18 cellular contexts compared by ENCODE assay signal in the genomic region with DNA sequence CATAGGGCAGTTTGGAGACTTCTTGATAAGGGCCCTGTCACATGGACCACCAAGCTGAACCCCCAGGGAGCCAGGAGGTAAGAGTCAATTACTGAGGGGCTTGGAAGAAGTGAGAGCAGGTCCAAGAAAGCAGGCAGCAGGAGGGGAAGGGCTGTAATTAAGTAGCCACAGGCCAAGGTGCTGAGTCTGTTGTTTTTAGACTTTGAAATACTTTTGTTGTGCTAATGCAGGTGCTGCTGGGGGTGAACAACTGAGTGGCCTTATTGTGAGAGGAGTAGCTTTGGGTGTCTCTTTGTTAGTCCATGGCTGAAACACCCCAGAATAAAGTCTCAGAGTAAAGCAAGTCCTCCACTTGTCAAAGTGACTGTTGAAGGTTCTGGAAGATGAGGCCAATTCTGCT.
A peak's percentile ranks its signal among the peaks of the same experiment; 100 is the strongest.
DNase-seq lines count a peak whose midpoint lies in the region; ATAC-seq and TF ChIP-seq lines count a peak whose summit lies in the region.
"Had no signal": no experiment of that assay in that cellular context is flagged by ENCODE, and none has a peak within 500 bp of the region (broad histone marks: within the 10 kb centered on the region; RNA-seq: fewer than 3 reads in every experiment).

No MANE protein-coding gene starts in this region.

- no peak overlapping the region for H3K9ac ChIP-seq in neural progenitor cell
- H3K9ac ChIP-seq: SK-N-SH had no signal

- no peaks in the 10 kb centered on the region for H4K20me1 ChIP-seq in GM23338 (replicated peaks; ENCODE audit: insufficient read depth)
- H4K20me1 ChIP-seq in neural progenitor cell (ENCODE audit: low read depth), result no peaks in the 10 kb centered on the region

- H3K4me3 ChIP-seq in GM23338 (no peak overlapping the region), neural progenitor cell (no peak overlapping the region)

- H3K4me3 Mint-ChIP-seq in GM23338 (no peak overlapping the region), T-helper 17 cell (no peak overlapping the region), neural progenitor cell (no peak overlapping the region)
- H3K4me3 Mint-ChIP-seq: CD4-positive, alpha-beta memory T cell; T-cell had no signal

- no peaks in the 10 kb centered on the region for H3K9me2 ChIP-seq in GM23338 (ENCODE audit: insufficient read depth)
- H3K9me2 ChIP-seq: SK-N-SH had no signal

- H3K9me3 ChIP-seq in T-helper 17 cell (ENCODE audit: control insufficient read depth, low read length, poor library complexity, severe bottlenecking), result no peaks in the 10 kb centered on the region
- no peaks in the 10 kb centered on the region for H3K9me3 ChIP-seq in neural progenitor cell (ENCODE audit: low read depth)
- H3K9me3 ChIP-seq: SK-N-SH had no signal

- H3K27me3 Mint-ChIP-seq in GM23338 (ENCODE audit: insufficient read depth, low read depth, poor library complexity) (peaks cover 21% of the 10 kb centered on the region), T-helper 17 cell (no peaks in the 10 kb centered on the region), neural progenitor cell (ENCODE audit: insufficient read depth, low read depth) (peaks cover 10% of the 10 kb centered on the region)
- H3K27me3 Mint-ChIP-seq: CD4-positive, alpha-beta memory T cell; T-cell had no signal

- H3K9me3 Mint-ChIP-seq in GM23338, result peaks cover 14% of the 10 kb centered on the region; the same call in 2 of the 3 replicates
- no peaks in the 10 kb centered on the region for H3K9me3 Mint-ChIP-seq in neural progenitor cell
- H3K9me3 Mint-ChIP-seq: T-cell had no signal

- H2AFZ ChIP-seq in GM23338 (no peak overlapping the region), neural progenitor cell (replicated peaks) (no peak overlapping the region)

- H3K79me2 ChIP-seq in GM23338 (replicated peaks; ENCODE audit: insufficient read depth) (no peaks in the 10 kb centered on the region), neural progenitor cell (ENCODE audit: low read depth) (no peaks in the 10 kb centered on the region)

- H3F3A ChIP-seq in GM23338 (replicated peaks; ENCODE audit: low read depth) (no peaks in the 10 kb centered on the region), neural progenitor cell (ENCODE audit: low read depth) (no peaks in the 10 kb centered on the region)

- H3K36me3 Mint-ChIP-seq in GM23338 (ENCODE audit: low read depth), result no peaks in the 10 kb centered on the region
- peaks cover 4% of the 10 kb centered on the region for H3K36me3 Mint-ChIP-seq in T-helper 17 cell (ENCODE audit: low read depth)
- H3K36me3 Mint-ChIP-seq in neural progenitor cell, result no peaks in the 10 kb centered on the region
- H3K36me3 Mint-ChIP-seq: CD4-positive, alpha-beta memory T cell; T-cell had no signal

- TF ChIP-seq CTCF in GM23338 (conservative IDR thresholded peaks at IDR 0.05; ENCODE audit: low read depth in 2 of 2) (no peak), neural progenitor cell (IDR thresholded peaks at IDR 0.05) (no peak)

- in situ Hi-C loops in KBM-7 (cut with MboI; ENCODE audit: low pct_unique_long_range_greater_than_20kb, low sequenced_read_pairs), result no loop called here

- H3K27ac ChIP-seq in GM23338 (ENCODE audit: low read depth), result no peak overlapping the region
- no peak overlapping the region for H3K27ac ChIP-seq in neural progenitor cell

- H3K4me2 ChIP-seq in GM23338, result peak overlapping the region; percentile 33; the same call in 1 of the 2 replicates
- H3K4me2 ChIP-seq in neural progenitor cell, result no peak overlapping the region
- H3K4me2 ChIP-seq: SK-N-SH had no signal

- H3K27me3 ChIP-seq in GM23338 (ENCODE audit: insufficient read depth) (no peaks in the 10 kb centered on the region; the same call in 1 of the 2 replicates), neural progenitor cell (no peaks in the 10 kb centered on the region)

- peaks cover 33% of the 10 kb centered on the region for H3K4me1 Mint-ChIP-seq in GM23338
- H3K4me1 Mint-ChIP-seq in T-helper 17 cell, result peaks cover 30% of the 10 kb centered on the region
- peaks cover 5% of the 10 kb centered on the region for H3K4me1 Mint-ChIP-seq in neural progenitor cell

- no peaks in the 10 kb centered on the region for H3K36me3 ChIP-seq in GM23338 (ENCODE audit: insufficient read depth)
- H3K36me3 ChIP-seq in neural progenitor cell, result no peaks in the 10 kb centered on the region

- ATAC-seq in GM23338 (peak; percentile 77), HG03280 (IDR thresholded peaks at IDR 0.05; ENCODE audit: unreplicated experiment) (peak; percentile 7), T-helper 17 cell (no peak)
- ATAC-seq: HCT116, T-cell had no signal

- H3K27ac Mint-ChIP-seq in GM23338 (no peak overlapping the region), T-helper 17 cell (peak overlapping the region; percentile 68), neural progenitor cell (peak overlapping the region; percentile 33)
- H3K27ac Mint-ChIP-seq: CD4-positive, alpha-beta memory T cell; T-cell had no signal

- DNase-seq in GM23338 (ENCODE audit: low spot score), result peak; percentile 48
- DNase-seq in T-helper 17 cell, result no peak
- no peak for DNase-seq in neural progenitor cell (ENCODE audit: low spot score)
- no peak for DNase-seq in NCI-H2196 (lab: John Stamatoyannopoulos, UW; ENCODE audit: unreplicated experiment)
- no peak for DNase-seq in stimulated activated CD4-positive, alpha-beta T cell treated with anti-CD3 and anti-CD28 coated beads, Interleukin-4, amount 100 ng/mL, for 4 hours
- DNase-seq in KBM-7, result no peak
- DNase-seq: Calu3; CD4-positive, alpha-beta memory T cell; DMS53; Kasumi-1; NCI-H187 treated with DMSO at 0.1 percent for 48 hours; NCI-H2171; NCI-H82; SHP77; SK-N-SH; T-cell had no signal

- H3K4me1 ChIP-seq in GM23338 (ENCODE audit: insufficient read depth) (peaks cover 13% of the 10 kb centered on the region; the same call in 1 of the 2 replicates), neural progenitor cell (no peaks in the 10 kb centered on the region)

TF ChIP-seq in GM23338, 12 proteins besides CTCF, POLR2A, EP300 and RAD21 (continues in another document):
- TF ChIP-seq NANOG (IDR thresholded peaks at IDR 0.05; ENCODE audit: borderline replicate concordance) (no peak), CREB1 (CRISPR knock-in tag; IDR thresholded peaks at IDR 0.05; ENCODE audit: low read depth) (no peak), POLR2AphosphoS5 (IDR thresholded peaks at IDR 0.05; ENCODE audit: low read depth) (no peak), EZH2 (IDR thresholded peaks at IDR 0.05; ENCODE audit: low read depth, unreplicated experiment) (no peak), JUNB (IDR thresholded peaks at IDR 0.05; ENCODE audit: unreplicated experiment) (no peak), ZNF114 (CRISPR knock-in tag; IDR thresholded peaks at IDR 0.05) (no peak), STAT1 (IDR thresholded peaks at IDR 0.05; ENCODE audit: unreplicated experiment) (no peak), ZNF331 (CRISPR knock-in tag; IDR thresholded peaks at IDR 0.05; ENCODE audit: low read depth) (no peak)
- TF ChIP-seq, protein P1, sequence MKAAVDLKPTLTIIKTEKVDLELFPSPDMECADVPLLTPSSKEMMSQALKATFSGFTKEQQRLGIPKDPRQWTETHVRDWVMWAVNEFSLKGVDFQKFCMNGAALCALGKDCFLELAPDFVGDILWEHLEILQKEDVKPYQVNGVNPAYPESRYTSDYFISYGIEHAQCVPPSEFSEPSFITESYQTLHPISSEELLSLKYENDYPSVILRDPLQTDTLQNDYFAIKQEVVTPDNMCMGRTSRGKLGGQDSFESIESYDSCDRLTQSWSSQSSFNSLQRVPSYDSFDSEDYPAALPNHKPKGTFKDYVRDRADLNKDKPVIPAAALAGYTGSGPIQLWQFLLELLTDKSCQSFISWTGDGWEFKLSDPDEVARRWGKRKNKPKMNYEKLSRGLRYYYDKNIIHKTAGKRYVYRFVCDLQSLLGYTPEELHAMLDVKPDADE (IDR thresholded peaks at IDR 0.05), result no peak
- TF ChIP-seq, protein P2, sequence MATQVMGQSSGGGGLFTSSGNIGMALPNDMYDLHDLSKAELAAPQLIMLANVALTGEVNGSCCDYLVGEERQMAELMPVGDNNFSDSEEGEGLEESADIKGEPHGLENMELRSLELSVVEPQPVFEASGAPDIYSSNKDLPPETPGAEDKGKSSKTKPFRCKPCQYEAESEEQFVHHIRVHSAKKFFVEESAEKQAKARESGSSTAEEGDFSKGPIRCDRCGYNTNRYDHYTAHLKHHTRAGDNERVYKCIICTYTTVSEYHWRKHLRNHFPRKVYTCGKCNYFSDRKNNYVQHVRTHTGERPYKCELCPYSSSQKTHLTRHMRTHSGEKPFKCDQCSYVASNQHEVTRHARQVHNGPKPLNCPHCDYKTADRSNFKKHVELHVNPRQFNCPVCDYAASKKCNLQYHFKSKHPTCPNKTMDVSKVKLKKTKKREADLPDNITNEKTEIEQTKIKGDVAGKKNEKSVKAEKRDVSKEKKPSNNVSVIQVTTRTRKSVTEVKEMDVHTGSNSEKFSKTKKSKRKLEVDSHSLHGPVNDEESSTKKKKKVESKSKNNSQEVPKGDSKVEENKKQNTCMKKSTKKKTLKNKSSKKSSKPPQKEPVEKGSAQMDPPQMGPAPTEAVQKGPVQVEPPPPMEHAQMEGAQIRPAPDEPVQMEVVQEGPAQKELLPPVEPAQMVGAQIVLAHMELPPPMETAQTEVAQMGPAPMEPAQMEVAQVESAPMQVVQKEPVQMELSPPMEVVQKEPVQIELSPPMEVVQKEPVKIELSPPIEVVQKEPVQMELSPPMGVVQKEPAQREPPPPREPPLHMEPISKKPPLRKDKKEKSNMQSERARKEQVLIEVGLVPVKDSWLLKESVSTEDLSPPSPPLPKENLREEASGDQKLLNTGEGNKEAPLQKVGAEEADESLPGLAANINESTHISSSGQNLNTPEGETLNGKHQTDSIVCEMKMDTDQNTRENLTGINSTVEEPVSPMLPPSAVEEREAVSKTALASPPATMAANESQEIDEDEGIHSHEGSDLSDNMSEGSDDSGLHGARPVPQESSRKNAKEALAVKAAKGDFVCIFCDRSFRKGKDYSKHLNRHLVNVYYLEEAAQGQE (IDR thresholded peaks at IDR 0.05; ENCODE audit: unreplicated experiment), result no peak
